ENCODE assay signal across 7 cellular contexts in the genomic region with DNA sequence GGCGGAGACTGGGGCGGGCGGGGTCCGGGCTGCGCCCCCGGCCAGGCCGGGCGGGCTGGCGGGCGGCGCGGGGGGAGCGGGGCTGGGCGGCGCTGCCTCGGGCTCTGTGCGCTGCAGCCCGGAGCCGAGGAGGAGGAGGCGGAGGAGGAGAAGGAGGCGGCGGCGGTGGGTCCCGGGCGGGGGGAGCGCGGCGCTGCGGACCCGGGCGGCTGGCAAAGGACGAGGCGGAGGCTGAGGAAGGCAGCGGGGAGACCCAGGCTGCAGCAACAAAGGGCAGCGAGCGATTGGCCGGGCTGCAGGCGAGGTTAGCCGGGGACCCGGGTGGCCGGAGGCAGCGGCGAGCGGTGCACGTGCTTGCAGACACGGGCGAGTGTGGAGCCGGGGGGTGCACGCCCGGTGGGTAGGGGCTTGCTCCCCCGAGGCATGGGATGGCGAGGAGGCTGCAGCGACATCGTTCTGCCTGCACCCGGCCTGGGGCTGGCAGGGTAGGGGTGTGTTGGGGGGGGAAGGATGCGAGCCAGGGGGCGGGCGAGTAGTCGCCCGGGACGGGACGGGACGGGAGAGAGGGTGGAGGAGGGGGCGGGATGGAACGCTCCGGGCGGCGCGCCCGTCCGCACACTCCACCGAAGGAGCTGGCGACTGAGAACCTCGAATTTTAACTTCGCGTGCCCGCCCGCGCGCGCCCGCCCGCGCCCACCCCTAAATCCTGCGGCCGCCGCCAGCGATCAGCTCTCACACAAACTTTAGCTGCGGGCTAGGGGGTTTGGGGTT.
DNase-seq lines count a peak whose midpoint lies in the region; ATAC-seq and TF ChIP-seq lines count a peak whose summit lies in the region.

No MANE protein-coding gene starts in this region.

- peak overlapping the region; percentile 66 for H3K27ac ChIP-seq in brain microvascular endothelial cell

- no peak for TF ChIP-seq CTCF in GM13976 (IDR thresholded peaks at IDR 0.05; ENCODE audit: borderline replicate concordance, control extremely low read depth, extremely low read depth, insufficient read depth, missing control alignments)
- TF ChIP-seq CTCF in brain microvascular endothelial cell (IDR thresholded peaks at IDR 0.05; ENCODE audit: low read depth, low read length, missing control alignments), result no peak

- H3K36me3 ChIP-seq in brain microvascular endothelial cell (replicated peaks), result no peaks in the 10 kb centered on the region

- in situ Hi-C loops in GM13976 (cut with MboI; ENCODE audit: low sequenced_read_pairs, unreplicated experiment) (no loop called here), brain microvascular endothelial cell (cut with HindIII; ENCODE audit: low pct_ligation_motif_present, low sequenced_read_pairs) (no loop called here)

- DNase-seq in GM13976 (ENCODE audit: low spot score), result peak; percentile 65
- no peak for DNase-seq in brain microvascular endothelial cell
- DNase-seq in islet precursor cell, result peak; percentile 80
- peak; percentile 60 for DNase-seq in stimulated activated CD4-positive, alpha-beta T cell treated with anti-CD3 and anti-CD28 coated beads, Interleukin-15, amount 100 ng/mL, for 24 hours

- peak overlapping the region; percentile 86 for H3K4me3 ChIP-seq in brain microvascular endothelial cell (ENCODE audit: low read depth, low read length)

- no peaks in the 10 kb centered on the region for H3K27me3 ChIP-seq in brain microvascular endothelial cell (replicated peaks)

- ATAC-seq in HG03064 (IDR thresholded peaks at IDR 0.05; ENCODE audit: low read depth, unreplicated experiment), result peak; percentile 7
- peak; percentile 45 for ATAC-seq in SK-N-SH treated with all-trans-retinoic acid at 6 μM for 48 hours
- no peak for ATAC-seq in GM18861 (IDR thresholded peaks at IDR 0.05; ENCODE audit: unreplicated experiment)

TF ChIP-seq in SK-N-SH treated with all-trans-retinoic acid at 6 μM for 48 hours, 23 proteins besides CTCF, POLR2A, EP300 and RAD21:
- TF ChIP-seq CSDC2 (CRISPR knock-in tag; IDR thresholded peaks at IDR 0.05) (no peak), RARB (CRISPR knock-in tag; IDR thresholded peaks at IDR 0.05) (no peak), ISL1 (CRISPR knock-in tag; IDR thresholded peaks at IDR 0.05) (no peak), CREB5 (CRISPR knock-in tag; IDR thresholded peaks at IDR 0.05; ENCODE audit: low read depth) (no peak), TSHZ2 (CRISPR knock-in tag; IDR thresholded peaks at IDR 0.05) (no peak), OSR1 (CRISPR knock-in tag; IDR thresholded peaks at IDR 0.05) (no peak), ZFP30 (CRISPR knock-in tag; IDR thresholded peaks at IDR 0.05) (no peak), BACH2 (CRISPR knock-in tag; IDR thresholded peaks at IDR 0.05; ENCODE audit: borderline replicate concordance) (no peak), ZC3H10 (CRISPR knock-in tag; IDR thresholded peaks at IDR 0.05) (no peak), TOX (CRISPR knock-in tag; IDR thresholded peaks at IDR 0.05; ENCODE audit: borderline replicate concordance) (no peak), ESRRG (CRISPR knock-in tag; IDR thresholded peaks at IDR 0.05) (no peak), PPARA (CRISPR knock-in tag; IDR thresholded peaks at IDR 0.05; ENCODE audit: borderline replicate concordance) (no peak), ZNF8 (CRISPR knock-in tag; IDR thresholded peaks at IDR 0.05) (no peak), ARNTL (CRISPR knock-in tag; IDR thresholded peaks at IDR 0.05; ENCODE audit: borderline replicate concordance, low read depth) (no peak), ZNF70 (CRISPR knock-in tag; IDR thresholded peaks at IDR 0.05) (no peak), PATZ1 (CRISPR knock-in tag; IDR thresholded peaks at IDR 0.05; ENCODE audit: borderline replicate concordance) (no peak), ZFP3 (CRISPR knock-in tag; IDR thresholded peaks at IDR 0.05) (no peak)
